Comparison of ENCODE assay signal across 11 cellular contexts in the genomic region with DNA sequence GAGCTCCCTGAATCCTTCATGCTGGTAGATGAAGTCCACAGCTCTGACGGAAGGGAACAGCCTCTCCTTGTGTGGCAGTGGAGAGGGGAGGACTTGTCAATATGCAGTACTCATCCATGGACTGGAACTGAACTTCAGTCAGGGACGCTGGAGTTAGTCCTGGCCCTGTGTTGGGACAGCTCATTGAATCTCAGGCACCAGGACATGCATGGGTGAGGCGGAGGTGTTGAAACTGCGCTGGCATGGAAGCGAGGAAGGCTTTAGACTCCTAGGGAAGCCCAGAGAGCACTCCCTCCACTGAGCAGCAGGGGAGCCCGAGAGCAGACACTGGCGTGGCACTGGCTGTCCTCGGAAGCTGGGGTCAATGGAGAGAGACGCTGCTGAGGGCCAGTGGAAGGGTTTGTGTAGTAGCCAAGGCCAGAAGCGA.
A peak's percentile ranks its signal among the peaks of the same experiment; 100 is the strongest.
DNase-seq lines count a peak whose midpoint lies in the region; ATAC-seq and TF ChIP-seq lines count a peak whose summit lies in the region.
"Had no signal": no experiment of that assay in that cellular context is flagged by ENCODE, and none has a peak within 500 bp of the region (broad histone marks: within the 10 kb centered on the region; RNA-seq: fewer than 3 reads in every experiment).

No MANE protein-coding gene starts in this region.

- no peak overlapping the region for H3K27ac Mint-ChIP-seq in progenitor cell of endocrine pancreas

- no peaks in the 10 kb centered on the region for H3K36me3 Mint-ChIP-seq in progenitor cell of endocrine pancreas (ENCODE audit: insufficient read depth)

- H3K27me3 Mint-ChIP-seq in progenitor cell of endocrine pancreas = peaks cover 33% of the 10 kb centered on the region

- peaks cover 5% of the 10 kb centered on the region for H3K9me3 Mint-ChIP-seq in progenitor cell of endocrine pancreas (ENCODE audit: low read depth)

- H3K4me1 Mint-ChIP-seq in progenitor cell of endocrine pancreas (ENCODE audit: low read depth) = no peaks in the 10 kb centered on the region

- TF ChIP-seq CTCF in GM12872 (IDR thresholded peaks at IDR 0.05; ENCODE audit: insufficient read depth, low read depth, low read length) (peak; percentile 64), fibroblast of the aortic adventitia (IDR thresholded peaks at IDR 0.05; ENCODE audit: insufficient read depth, low read length) (peak; percentile 42), progenitor cell of endocrine pancreas (IDR thresholded peaks at IDR 0.05; ENCODE audit: unreplicated experiment) (peak; percentile 66)

- no peak for ATAC-seq in GM18517 (IDR thresholded peaks at IDR 0.05; ENCODE audit: unreplicated experiment)

- no peak overlapping the region for H3K4me3 Mint-ChIP-seq in progenitor cell of endocrine pancreas (ENCODE audit: low read depth)

- DNase-seq in NCI-H69 (lab: John Stamatoyannopoulos, UW) (peak; percentile 4), fibroblast of the aortic adventitia (ENCODE audit: low read depth) (no peak), progenitor cell of endocrine pancreas (ENCODE audit: low spot score, unreplicated experiment) (peak; percentile 41), amygdala (lab: John Stamatoyannopoulos, UW) (no peak), Ammon's horn (ENCODE audit: low spot score) (no peak), germinal center (ENCODE audit: low spot score) (no peak)
- DNase-seq: activated CD4-positive, alpha-beta T cell treated with anti-CD3 and anti-CD28 coated beads for 1 hour; effector memory CD4-positive, alpha-beta T cell; NCI-H1417 treated with DMSO at 0.1 percent for 48 hours had no signal

- H3K4me3 ChIP-seq in fibroblast of the aortic adventitia (ENCODE audit: low read depth, low read length) = no peak overlapping the region

Comparison
In these comparisons a context has a peak if more than half of its experiments do, and no peak if none do; other contexts are left out.
1. DNase-seq: peak in NCI-H69 (single experiment) and progenitor cell of endocrine pancreas (single experiment); none in fibroblast of the aortic adventitia (single experiment), amygdala (0 of 56), Ammon's horn (single experiment) and germinal center (single experiment).
2. Peak in every context shown above with its lines, with median percentiles within 50 percentile points of each other: CTCF ChIP-seq.